15 cellular contexts compared by ENCODE assay signal in the genomic region with DNA sequence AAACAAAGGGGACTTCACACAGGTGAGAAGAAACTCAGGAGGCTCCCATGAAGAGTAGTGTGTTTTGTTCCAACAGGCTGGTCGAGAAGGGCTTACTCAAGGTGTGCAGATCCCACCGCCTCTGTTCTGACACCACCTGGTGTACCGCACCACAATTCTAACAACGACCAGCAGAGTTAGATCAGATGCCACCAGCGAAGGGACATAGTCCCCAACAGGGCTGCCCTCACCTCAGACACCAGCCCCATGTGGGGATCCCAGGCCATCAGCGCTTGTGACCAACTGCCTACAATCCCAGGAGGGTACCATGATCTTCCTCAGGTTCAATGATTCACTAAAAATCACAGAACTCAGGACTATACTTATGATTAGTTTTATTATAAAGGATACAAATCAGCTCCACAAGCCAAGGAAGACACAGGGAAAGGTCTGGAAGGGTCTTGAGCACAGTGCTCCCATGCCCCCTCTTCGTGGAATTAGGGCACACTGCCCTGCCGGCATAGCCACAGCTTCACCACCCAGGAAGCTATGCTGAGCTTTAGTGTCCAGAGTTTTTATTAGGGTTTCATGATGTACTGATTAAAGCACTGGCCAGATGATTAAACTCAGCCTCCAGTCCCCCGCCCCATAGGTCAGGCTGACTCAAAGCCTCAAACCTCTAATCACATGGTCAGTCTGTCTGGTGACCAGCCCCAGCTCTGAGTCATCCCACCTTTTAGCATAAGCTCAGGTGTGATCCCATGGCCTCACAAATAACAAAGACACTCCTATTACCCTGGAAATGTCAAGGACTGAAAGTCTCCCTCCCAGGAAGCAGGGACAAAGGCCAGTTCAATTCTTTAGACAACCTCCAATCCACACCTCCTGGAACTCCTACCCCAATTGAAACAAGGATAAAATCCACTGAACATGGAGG. TPM values are rescaled to one million over a fixed set of nuclear protein-coding genes. Genes with fewer than 3 reads are reported as not detected.
DNase-seq lines count a peak whose midpoint lies in the region; ATAC-seq and TF ChIP-seq lines count a peak whose summit lies in the region.
"Had no signal": no experiment of that assay in that cellular context is flagged by ENCODE, and none has a peak within 500 bp of the region (broad histone marks: within the 10 kb centered on the region; RNA-seq: fewer than 3 reads in every experiment).

No MANE protein-coding gene starts in this region.

- H3K27ac ChIP-seq in Panc1 (ENCODE audit: low read length): no peak overlapping the region
- no peak overlapping the region for H3K27ac ChIP-seq in upper lobe of right lung
- H3K27ac ChIP-seq: WERI-Rb-1 had no signal

- H3K4me1 ChIP-seq in Panc1 (ENCODE audit: control insufficient read depth, insufficient read depth, low read length) (no peaks in the 10 kb centered on the region), upper lobe of right lung (no peaks in the 10 kb centered on the region)
- H3K4me1 ChIP-seq: HAP-1 had no signal

- H3K27me3 ChIP-seq in Panc1 (ENCODE audit: control insufficient read depth, insufficient read depth, low read length) (no peaks in the 10 kb centered on the region), upper lobe of right lung (no peaks in the 10 kb centered on the region)

- TF ChIP-seq CTCF in Panc1 (IDR thresholded peaks at IDR 0.05) (no peak), upper lobe of right lung (IDR thresholded peaks at IDR 0.05) (no peak)

- in situ Hi-C loops in Panc1 (cut with HindIII; ENCODE audit: low pct_unique_long_range_greater_than_20kb, low sequenced_read_pairs): no loop called here

- DNase-seq in stimulated activated naive CD8-positive, alpha-beta T cell treated with anti-CD3 and anti-CD28 coated beads, Interleukin-15, amount 100 ng/mL, for 72 hours: no peak
- DNase-seq in stimulated activated naive CD8-positive, alpha-beta T cell treated with anti-CD3 and anti-CD28 coated beads, Interleukin-15, Interleukin-2, amounts not matched to agents 100 U/mL and 50 U/mL, for 24 hours: no peak
- peak; percentile 33 for DNase-seq in Panc1 (ENCODE audit: low read depth, low spot score)
- no peak for DNase-seq in upper lobe of right lung
- DNase-seq in central memory CD4-positive, alpha-beta T cell: no peak
- no peak for DNase-seq in kidney glomerular epithelial cell (lab: John Stamatoyannopoulos, UW)
- no peak for DNase-seq in occipital lobe (lab: John Stamatoyannopoulos, UW)
- DNase-seq: activated gamma-delta T cell, mesendoderm, NCI-H82, right cardiac atrium, T-helper 1 cell, WERI-Rb-1 had no signal

- BruUV-seq in Panc1 (replicated peaks; lab: Mats Ljungman, UMichigan): TSS peak; percentile 69

- no peak overlapping the region for H3K4me3 Mint-ChIP-seq in stimulated activated naive CD8-positive, alpha-beta T cell treated with anti-CD3 and anti-CD28 coated beads, Interleukin-15, amount 100 ng/mL, for 72 hours

- ATAC-seq in stimulated activated naive CD8-positive, alpha-beta T cell treated with anti-CD3 and anti-CD28 coated beads, Interleukin-15, amount 100 ng/mL, for 72 hours: peak; percentile 38
- no peak for ATAC-seq in stimulated activated naive CD8-positive, alpha-beta T cell treated with anti-CD3 and anti-CD28 coated beads, Interleukin-15, Interleukin-2, amounts not matched to agents 100 U/mL and 50 U/mL, for 24 hours
- ATAC-seq in Panc1 (no peak), esophagus mucosa (peak; percentile 64), upper lobe of right lung (peak; percentile 4)
- ATAC-seq: right cardiac atrium had no signal

- H3K9me3 ChIP-seq in Panc1 (ENCODE audit: control insufficient read depth, insufficient read depth, low read depth, low read length) (peaks cover 12% of the 10 kb centered on the region; the same call in 1 of the 2 replicates), upper lobe of right lung (no peaks in the 10 kb centered on the region)

- intact Hi-C loops in Panc1 (cut with micrococcal nuclease; ENCODE audit: unreplicated experiment) (no loop called here), upper lobe of right lung (cut with DNase I) (no loop called here)

- H3K36me3 ChIP-seq in Panc1 (ENCODE audit: control insufficient read depth, insufficient read depth, low read length) (peaks cover 6% of the 10 kb centered on the region; the same call in 1 of the 2 replicates), upper lobe of right lung (peaks cover 47% of the 10 kb centered on the region)

- H3K4me3 ChIP-seq in Panc1 (ENCODE audit: low read depth in 2 of 2, low read length in 2 of 2) (no peak overlapping the region), upper lobe of right lung (no peak overlapping the region)
- H3K4me3 ChIP-seq: HAP-1 had no signal

- CTCF ChIA-PET in Panc1 (lab: Charles Lee): no interaction called here

- peaks cover 14% of the 10 kb centered on the region for H3K4me1 Mint-ChIP-seq in stimulated activated naive CD8-positive, alpha-beta T cell treated with anti-CD3 and anti-CD28 coated beads, Interleukin-15, amount 100 ng/mL, for 72 hours

- H3K9me3 Mint-ChIP-seq in stimulated activated naive CD8-positive, alpha-beta T cell treated with anti-CD3 and anti-CD28 coated beads, Interleukin-15, amount 100 ng/mL, for 72 hours: peaks cover 3 to 9% of the 10 kb centered on the region in 2 donors

- H3K27me3 Mint-ChIP-seq in stimulated activated naive CD8-positive, alpha-beta T cell treated with anti-CD3 and anti-CD28 coated beads, Interleukin-15, amount 100 ng/mL, for 72 hours: no peaks in the 10 kb centered on the region

- POLR2A ChIA-PET in Panc1 (lab: Charles Lee): no interaction called here

- no peak overlapping the region for H3K27ac Mint-ChIP-seq in stimulated activated naive CD8-positive, alpha-beta T cell treated with anti-CD3 and anti-CD28 coated beads, Interleukin-15, amount 100 ng/mL, for 72 hours

RNA-seq across cellular contexts. Expression of a gene that starts 26.0 kb away (rescaled TPM):
- 73.2 TPM for total RNA-seq in Panc1 (2021; ENCODE audit: unreplicated experiment)
- polyA plus RNA-seq in Panc1 (2012; ENCODE audit: insufficient read length): 42.3 TPM
- 50.6 TPM for total RNA-seq in esophagus mucosa
- 89.3 TPM for total RNA-seq in upper lobe of right lung
- total RNA-seq in occipital lobe: 1.6 TPM

RNA-seq across cellular contexts. Expression of a gene that starts 53.9 kb away (rescaled TPM):
- total RNA-seq in Panc1 (2021; ENCODE audit: unreplicated experiment) (19.1 TPM), esophagus mucosa (3.1 TPM), upper lobe of right lung (10.4 TPM), occipital lobe (42.0 TPM)
- 8.1 TPM for polyA plus RNA-seq in Panc1 (2012; ENCODE audit: insufficient read length)

RNA-seq across cellular contexts. Expression of a gene that starts 54.1 kb away (rescaled TPM):
- total RNA-seq in Panc1 (2021; ENCODE audit: unreplicated experiment): 3.4 TPM
- 2.2 TPM for polyA plus RNA-seq in Panc1 (2012; ENCODE audit: insufficient read length)
- total RNA-seq in esophagus mucosa: 0.52 TPM
- 3.8 TPM for total RNA-seq in upper lobe of right lung
- total RNA-seq in occipital lobe: 1.9 TPM

Comparison
In these comparisons a context has a peak if more than half of its experiments do, and no peak if none do; other contexts are left out.
1. ATAC-seq: peak in stimulated activated naive CD8-positive, alpha-beta T cell treated with anti-CD3 and anti-CD28 coated beads, Interleukin-15, amount 100 ng/mL, for 72 hours (single experiment), esophagus mucosa (single experiment) and upper lobe of right lung (single experiment); none in stimulated activated naive CD8-positive, alpha-beta T cell treated with anti-CD3 and anti-CD28 coated beads, Interleukin-15, Interleukin-2, amounts not matched to agents 100 U/mL and 50 U/mL, for 24 hours (single experiment) and Panc1 (single experiment).
2. RNA of a gene that starts 26.0 kb away (total RNA-seq): 89.3 TPM in upper lobe of right lung (single experiment), 73.2 TPM in Panc1 (single experiment) and 50.6 TPM in esophagus mucosa (single experiment); 1.6 TPM in occipital lobe (single experiment); every median in the first group is over 10 times any median in the second.